Comparison of ENCODE assay signal across 22 cellular contexts in genomic region chr19:15099017-15099582, GRCh38. TPM values are rescaled to one million over a fixed set of nuclear protein-coding genes. Genes with fewer than 3 reads are reported as not detected.
DNase-seq lines count a peak whose midpoint lies in the region; ATAC-seq and TF ChIP-seq lines count a peak whose summit lies in the region.
"Had no signal": no experiment of that assay in that cellular context is flagged by ENCODE, and none has a peak within 500 bp of the region (broad histone marks: within the 10 kb centered on the region; RNA-seq: fewer than 3 reads in every experiment).

No MANE protein-coding gene starts in this region.

- no peaks in the 10 kb centered on the region for H3K27me3 Mint-ChIP-seq in WTC11 (ENCODE audit: low read depth)
- H3K27me3 Mint-ChIP-seq in T-helper 17 cell = peaks cover 11% of the 10 kb centered on the region

- no peaks in the 10 kb centered on the region for H3K4me1 Mint-ChIP-seq in WTC11
- peaks cover 2% of the 10 kb centered on the region for H3K4me1 Mint-ChIP-seq in T-helper 17 cell
- H3K4me1 Mint-ChIP-seq: CD4-positive, alpha-beta memory T cell had no signal

- H3K36me3 Mint-ChIP-seq in WTC11 (no peaks in the 10 kb centered on the region), T-helper 17 cell (ENCODE audit: low read depth) (no peaks in the 10 kb centered on the region)

- H3K9me3 Mint-ChIP-seq in WTC11 = peaks cover 6% of the 10 kb centered on the region; the same call in 1 of the 2 replicates

- no peaks in the 10 kb centered on the region for H3K9me3 ChIP-seq in T-helper 17 cell (ENCODE audit: control insufficient read depth, low read length, poor library complexity, severe bottlenecking)

- H3K27ac ChIP-seq in epithelial cell of prostate (peak overlapping the region; percentile 46), foreskin keratinocyte (peak overlapping the region; percentile 28)
- H3K27ac ChIP-seq: GM23248 had no signal

- H3K4me3 Mint-ChIP-seq in WTC11 = no peak overlapping the region
- H3K4me3 Mint-ChIP-seq in T-helper 17 cell = no peak overlapping the region
- H3K4me3 Mint-ChIP-seq: CD4-positive, alpha-beta memory T cell had no signal

- CTCF ChIA-PET in WTC11 (lab: Charles Lee) = interaction anchor here (0.7 to 3.9 kb wide), 7 partner anchors 15 to 153 kb away, joined by 3 to 103 read pairs (median 3); partner anchors contain the start of gene EPHX3

- POLR2A ChIA-PET in WTC11 (lab: Charles Lee) = interaction anchor here (0.6 kb wide), 1 partner anchor 35 kb away, joined by 4 read pairs; no protein-coding TSS in a partner anchor

- H3K27ac Mint-ChIP-seq in WTC11 (no peak overlapping the region), T-helper 17 cell (no peak overlapping the region)

- no peaks in the 10 kb centered on the region for H3K27me3 ChIP-seq in foreskin keratinocyte

- no peak for DNase-seq in WTC11 (ENCODE audit: low spot score)
- DNase-seq in epithelial cell of prostate (ENCODE audit: low read depth, low spot score) = no peak
- DNase-seq in foreskin keratinocyte = no peak
- no peak for DNase-seq in T-helper 17 cell
- DNase-seq: C1 segment of cervical spinal cord; Calu3; CD4-positive, alpha-beta memory T cell; COR-L47; DMS53; DMS79 treated with DMSO at 0.1 percent for 48 hours; GF-D8; GM23248; H7; HCEC 1CT had no signal

- TF ChIP-seq CTCF in WTC11 (IDR thresholded peaks at IDR 0.05) (no peak), foreskin keratinocyte (conservative IDR thresholded peaks at IDR 0.05) (no peak)

- no peak for ATAC-seq in WTC11
- ATAC-seq in foreskin keratinocyte = no peak
- ATAC-seq in GM19023 (IDR thresholded peaks at IDR 0.05; ENCODE audit: unreplicated experiment) = no peak
- ATAC-seq in T-helper 17 cell = no peak
- ATAC-seq in GM18873 (IDR thresholded peaks at IDR 0.05; ENCODE audit: low FRiP score, unreplicated experiment) = no peak

- H3K4me1 ChIP-seq in foreskin keratinocyte = no peaks in the 10 kb centered on the region

TF ChIP-seq in WTC11, 78 proteins besides CTCF, POLR2A, EP300 and RAD21:
- TF ChIP-seq, protein P1, sequence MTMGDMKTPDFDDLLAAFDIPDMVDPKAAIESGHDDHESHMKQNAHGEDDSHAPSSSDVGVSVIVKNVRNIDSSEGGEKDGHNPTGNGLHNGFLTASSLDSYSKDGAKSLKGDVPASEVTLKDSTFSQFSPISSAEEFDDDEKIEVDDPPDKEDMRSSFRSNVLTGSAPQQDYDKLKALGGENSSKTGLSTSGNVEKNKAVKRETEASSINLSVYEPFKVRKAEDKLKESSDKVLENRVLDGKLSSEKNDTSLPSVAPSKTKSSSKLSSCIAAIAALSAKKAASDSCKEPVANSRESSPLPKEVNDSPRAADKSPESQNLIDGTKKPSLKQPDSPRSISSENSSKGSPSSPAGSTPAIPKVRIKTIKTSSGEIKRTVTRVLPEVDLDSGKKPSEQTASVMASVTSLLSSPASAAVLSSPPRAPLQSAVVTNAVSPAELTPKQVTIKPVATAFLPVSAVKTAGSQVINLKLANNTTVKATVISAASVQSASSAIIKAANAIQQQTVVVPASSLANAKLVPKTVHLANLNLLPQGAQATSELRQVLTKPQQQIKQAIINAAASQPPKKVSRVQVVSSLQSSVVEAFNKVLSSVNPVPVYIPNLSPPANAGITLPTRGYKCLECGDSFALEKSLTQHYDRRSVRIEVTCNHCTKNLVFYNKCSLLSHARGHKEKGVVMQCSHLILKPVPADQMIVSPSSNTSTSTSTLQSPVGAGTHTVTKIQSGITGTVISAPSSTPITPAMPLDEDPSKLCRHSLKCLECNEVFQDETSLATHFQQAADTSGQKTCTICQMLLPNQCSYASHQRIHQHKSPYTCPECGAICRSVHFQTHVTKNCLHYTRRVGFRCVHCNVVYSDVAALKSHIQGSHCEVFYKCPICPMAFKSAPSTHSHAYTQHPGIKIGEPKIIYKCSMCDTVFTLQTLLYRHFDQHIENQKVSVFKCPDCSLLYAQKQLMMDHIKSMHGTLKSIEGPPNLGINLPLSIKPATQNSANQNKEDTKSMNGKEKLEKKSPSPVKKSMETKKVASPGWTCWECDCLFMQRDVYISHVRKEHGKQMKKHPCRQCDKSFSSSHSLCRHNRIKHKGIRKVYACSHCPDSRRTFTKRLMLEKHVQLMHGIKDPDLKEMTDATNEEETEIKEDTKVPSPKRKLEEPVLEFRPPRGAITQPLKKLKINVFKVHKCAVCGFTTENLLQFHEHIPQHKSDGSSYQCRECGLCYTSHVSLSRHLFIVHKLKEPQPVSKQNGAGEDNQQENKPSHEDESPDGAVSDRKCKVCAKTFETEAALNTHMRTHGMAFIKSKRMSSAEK (CRISPR knock-in tag; IDR thresholded peaks at IDR 0.05; ENCODE audit: borderline replicate concordance) = no peak
- TF ChIP-seq, protein P2, sequence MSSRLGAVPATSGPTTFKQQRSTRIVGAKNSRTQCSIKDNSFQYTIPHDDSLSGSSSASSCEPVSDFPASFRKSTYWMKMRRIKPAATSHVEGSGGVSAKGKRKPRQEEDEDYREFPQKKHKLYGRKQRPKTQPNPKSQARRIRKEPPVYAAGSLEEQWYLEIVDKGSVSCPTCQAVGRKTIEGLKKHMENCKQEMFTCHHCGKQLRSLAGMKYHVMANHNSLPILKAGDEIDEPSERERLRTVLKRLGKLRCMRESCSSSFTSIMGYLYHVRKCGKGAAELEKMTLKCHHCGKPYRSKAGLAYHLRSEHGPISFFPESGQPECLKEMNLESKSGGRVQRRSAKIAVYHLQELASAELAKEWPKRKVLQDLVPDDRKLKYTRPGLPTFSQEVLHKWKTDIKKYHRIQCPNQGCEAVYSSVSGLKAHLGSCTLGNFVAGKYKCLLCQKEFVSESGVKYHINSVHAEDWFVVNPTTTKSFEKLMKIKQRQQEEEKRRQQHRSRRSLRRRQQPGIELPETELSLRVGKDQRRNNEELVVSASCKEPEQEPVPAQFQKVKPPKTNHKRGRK (CRISPR knock-in tag; IDR thresholded peaks at IDR 0.05; ENCODE audit: borderline replicate concordance) = peak; percentile 86; the same call in 1 of the 2 replicates

RNA-seq across cellular contexts. Expression of gene SYDE1, which starts 8.1 kb away (rescaled TPM):
- total RNA-seq in WTC11 (2021) (15.0 to 21.9 TPM (median 19.6 TPM) in 3 replicates), foreskin keratinocyte (12.0 and 14.2 TPM in 2 replicates), T-helper 17 cell (under 1 TPM in 1 of 2 donors, not detected in 1; 0.12 TPM)
- 9.6 and 11.4 TPM in 2 replicates for polyA plus RNA-seq in foreskin keratinocyte
- total RNA-seq: CD4-positive, alpha-beta memory T cell had no signal
- polyA plus RNA-seq: CD4-positive, alpha-beta memory T cell had no signal

RNA-seq across cellular contexts. Expression of gene OR1I1, which starts 17.1 kb away (rescaled TPM):
- not detected in 3 replicates for total RNA-seq in WTC11 (2021)
- total RNA-seq in foreskin keratinocyte = not detected in 2 replicates
- polyA plus RNA-seq in foreskin keratinocyte = not detected in 2 replicates
- total RNA-seq in T-helper 17 cell = not detected
- total RNA-seq: A172; A673; Calu3; CD4-positive, alpha-beta memory T cell; Daoy; G401; GM23248; H1; H7 had no signal
- polyA plus RNA-seq: BJ; CD4-positive, alpha-beta memory T cell; GM23248; H1 had no signal

RNA-seq across cellular contexts. Expression of gene CASP14, which starts 49.8 kb away (rescaled TPM):
- not detected in 3 replicates for total RNA-seq in WTC11 (2021)
- 0.07 and 0.10 TPM in 2 replicates for total RNA-seq in foreskin keratinocyte
- polyA plus RNA-seq in foreskin keratinocyte = 0.07 TPM in 1 of 2 replicates, not detected in the other
- not detected for total RNA-seq in T-helper 17 cell
- total RNA-seq: A172; A673; Calu3; CD4-positive, alpha-beta memory T cell; Daoy; G401; GM23248; H1; H7 had no signal
- polyA plus RNA-seq: BJ, GM23248, H1 had no signal

Comparison
In these comparisons a context has a peak if more than half of its experiments do, and no peak if none do; other contexts are left out.
1. RNA of gene SYDE1, which starts 8.1 kb away (total RNA-seq): 15.0 to 21.9 TPM in WTC11 and 12.0 to 14.2 TPM in foreskin keratinocyte; 0.12 TPM in T-helper 17 cell; every median in the first group is over 10 times any median in the second.